ENCODE assay signal across 16 cellular contexts in genomic region chr1:2340086-2340917, GRCh38. TPM values are rescaled to one million over a fixed set of nuclear protein-coding genes. Genes with fewer than 3 reads are reported as not detected.
DNase-seq lines count a peak whose midpoint lies in the region; ATAC-seq and TF ChIP-seq lines count a peak whose summit lies in the region.
"Had no signal": no experiment of that assay in that cellular context is flagged by ENCODE, and none has a peak within 500 bp of the region (broad histone marks: within the 10 kb centered on the region; RNA-seq: fewer than 3 reads in every experiment).

No MANE protein-coding gene starts in this region.

- peak in 2 of 3 donors; percentile 18 to 34 for DNase-seq in right cardiac atrium
- DNase-seq in cardiac septum (ENCODE audit: low spot score), result no peak
- peak; percentile 83 for DNase-seq in chondrocyte (ENCODE audit: low spot score)
- DNase-seq in neural crest cell (ENCODE audit: low read depth, low spot score), result no peak
- no peak for DNase-seq in RKO (ENCODE audit: low spot score)
- DNase-seq: C1 segment of cervical spinal cord; Calu3; CD4-positive, alpha-beta T cell; DMS 273 treated with DMSO at 0.1 percent for 48 hours; DMS79; GM23248; H7 had no signal

- no peaks in the 10 kb centered on the region for H3K9me3 ChIP-seq in right cardiac atrium (ENCODE audit: control insufficient read depth, low read length)

- H3K4me3 Mint-ChIP-seq in chondrocyte (ENCODE audit: unreplicated experiment) (no peak overlapping the region), neural crest cell (no peak overlapping the region)
- H3K4me3 Mint-ChIP-seq: B cell; CD4-positive, alpha-beta T cell had no signal

- no peaks in the 10 kb centered on the region for H3K27me3 ChIP-seq in right cardiac atrium (ENCODE audit: control insufficient read depth, insufficient read depth)

- TF ChIP-seq CTCF in chondrocyte (IDR thresholded peaks at IDR 0.05) (no peak), neural crest cell (conservative IDR thresholded peaks at IDR 0.05) (no peak)

- no peaks in the 10 kb centered on the region for H3K4me1 ChIP-seq in right cardiac atrium (ENCODE audit: control insufficient read depth, insufficient read depth, low read length)

- H3K36me3 Mint-ChIP-seq in chondrocyte (ENCODE audit: low read depth) (no peaks in the 10 kb centered on the region), neural crest cell (ENCODE audit: low read depth) (no peaks in the 10 kb centered on the region)

- H3K4me3 ChIP-seq in right cardiac atrium (ENCODE audit: low read length), result no peak overlapping the region
- H3K4me3 ChIP-seq: GM12878, GM23248 had no signal

- no peak for ATAC-seq in right cardiac atrium
- no peak for ATAC-seq in HG03025 (IDR thresholded peaks at IDR 0.05; ENCODE audit: low FRiP score, unreplicated experiment)
- no peak for ATAC-seq in HG03354 (IDR thresholded peaks at IDR 0.05; ENCODE audit: poor library complexity, severe bottlenecking, unreplicated experiment)
- ATAC-seq: GM12878 had no signal

- intact Hi-C loops in right cardiac atrium (cut with DNase I) (no loop called here), cardiac septum (cut with DNase I) (no loop called here)

- H3K9me3 Mint-ChIP-seq in chondrocyte (ENCODE audit: low read depth) (no peaks in the 10 kb centered on the region), neural crest cell (no peaks in the 10 kb centered on the region)
- H3K9me3 Mint-ChIP-seq: CD4-positive, alpha-beta T cell had no signal

- WGBS in right cardiac atrium, result 90% methylated on average over 24 of the region's 24 CpGs

- H3K27me3 Mint-ChIP-seq in chondrocyte (ENCODE audit: low read depth) (no peaks in the 10 kb centered on the region), neural crest cell (ENCODE audit: low read depth) (no peaks in the 10 kb centered on the region)
- H3K27me3 Mint-ChIP-seq: B cell; CD4-positive, alpha-beta T cell had no signal

- no peak overlapping the region for H3K27ac ChIP-seq in right cardiac atrium (ENCODE audit: low read length)
- H3K27ac ChIP-seq: GM23248 had no signal

- H3K27ac Mint-ChIP-seq in chondrocyte (ENCODE audit: unreplicated experiment) (no peak overlapping the region), neural crest cell (ENCODE audit: unreplicated experiment) (peak overlapping the region; percentile 62)
- H3K27ac Mint-ChIP-seq: B cell; CD4-positive, alpha-beta T cell had no signal

- H3K4me1 Mint-ChIP-seq in chondrocyte (ENCODE audit: low read depth) (peaks cover 2% of the 10 kb centered on the region), neural crest cell (no peaks in the 10 kb centered on the region)
- H3K4me1 Mint-ChIP-seq: B cell had no signal

RNA-seq across cellular contexts. Expression of gene MORN1, which starts 51.1 kb away (rescaled TPM):
- 1 to 10 TPM; 3.2 to 5.1 (median 4.2) TPM for total RNA-seq in right cardiac atrium
- polyA plus RNA-seq in right cardiac atrium, result 4.1 TPM
- 3.6 TPM for total RNA-seq in cardiac septum
- 6.7 to 10.0 TPM (median 8.1 TPM) in 3 replicates for total RNA-seq in chondrocyte
- total RNA-seq in neural crest cell, result 23.7 and 24.4 TPM in 2 replicates

RNA-seq across cellular contexts. Expression of gene RER1, which starts 51.3 kb away (rescaled TPM):
- total RNA-seq in right cardiac atrium, result 10 to 100 TPM; 83.6 to 93.9 (median 89.6) TPM
- polyA plus RNA-seq in right cardiac atrium, result 50.3 TPM
- total RNA-seq in cardiac septum, result 81.9 TPM
- 158 to 177 TPM (median 175 TPM) in 3 replicates for total RNA-seq in chondrocyte
- 108 and 111 TPM in 2 replicates for total RNA-seq in neural crest cell

Comparison
In these comparisons a context has a peak if more than half of its experiments do, and no peak if none do; other contexts are left out.
1. DNase-seq: peak in right cardiac atrium (2 of 3) and chondrocyte (single experiment); none in cardiac septum (single experiment), neural crest cell (single experiment) and RKO (single experiment).